1 cellular context compared by ENCODE assay signal in the genomic region with DNA sequence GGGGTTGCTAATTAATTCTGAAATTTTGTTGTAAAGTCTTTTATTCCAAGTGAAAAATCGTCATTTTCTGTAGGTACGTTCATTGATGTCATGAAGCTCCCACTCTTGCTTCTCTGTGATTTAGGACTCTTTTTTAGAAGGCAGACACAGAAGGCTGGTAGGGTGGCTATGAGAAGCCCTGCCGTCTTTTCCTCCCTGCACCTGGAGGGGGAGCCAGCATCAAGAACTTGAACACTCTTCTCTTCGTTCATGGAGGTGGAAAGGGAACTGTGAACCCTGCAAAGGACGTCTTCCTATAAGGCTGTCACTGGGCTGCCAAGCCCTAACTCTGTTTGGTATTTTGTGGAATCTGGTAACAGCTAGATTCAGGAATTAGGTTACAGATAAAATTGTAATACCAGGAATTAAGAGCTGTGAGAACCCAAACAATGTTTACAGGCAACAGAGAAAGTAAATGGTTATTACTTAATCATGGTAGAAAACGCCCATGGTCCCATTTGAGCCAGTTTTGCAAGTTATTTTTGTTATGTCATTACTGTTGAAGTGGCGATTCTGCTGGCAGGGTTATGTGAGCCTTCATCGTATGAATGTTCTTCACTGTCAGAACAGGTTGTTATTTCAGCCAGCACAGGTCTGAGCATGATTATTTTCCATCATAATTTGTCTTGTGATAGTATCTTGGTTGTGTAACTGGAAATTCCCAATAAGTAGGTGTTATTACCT.
TF ChIP-seq lines count a peak whose summit lies in the region.

No MANE protein-coding gene starts in this region.

TF ChIP-seq in GM23338, 12 proteins besides CTCF, POLR2A, EP300 and RAD21 (continued from another document):
- no peak for TF ChIP-seq ZNF462 (CRISPR knock-in tag; IDR thresholded peaks at IDR 0.05)
- TF ChIP-seq STAT1 (IDR thresholded peaks at IDR 0.05; ENCODE audit: unreplicated experiment), result no peak
- no peak for TF ChIP-seq CREB1 (CRISPR knock-in tag; IDR thresholded peaks at IDR 0.05; ENCODE audit: low read depth)
- no peak for TF ChIP-seq EZH2 (IDR thresholded peaks at IDR 0.05; ENCODE audit: low read depth, unreplicated experiment)
- no peak for TF ChIP-seq NANOG (IDR thresholded peaks at IDR 0.05; ENCODE audit: borderline replicate concordance)
- TF ChIP-seq POLR2AphosphoS5 (IDR thresholded peaks at IDR 0.05; ENCODE audit: low read depth), result no peak
